25 cellular contexts compared by ENCODE assay signal in genomic region chr19:2683430-2683995, GRCh38. TPM values are rescaled to one million over a fixed set of nuclear protein-coding genes. Genes with fewer than 3 reads are reported as not detected.
DNase-seq lines count a peak whose midpoint lies in the region; ATAC-seq and TF ChIP-seq lines count a peak whose summit lies in the region.
"Had no signal": no experiment of that assay in that cellular context is flagged by ENCODE, and none has a peak within 500 bp of the region (broad histone marks: within the 10 kb centered on the region; RNA-seq: fewer than 3 reads in every experiment).

No MANE protein-coding gene starts in this region.

- no peak overlapping the region for H2BK5ac ChIP-seq in neuronal stem cell (ENCODE audit: low read length)

- H3K9ac ChIP-seq in neuronal stem cell (ENCODE audit: low read depth, low read length, poor library complexity) = peak overlapping the region; percentile 44

- no peak overlapping the region for H3K18ac ChIP-seq in neuronal stem cell (ENCODE audit: low read length)

- H2BK12ac ChIP-seq in neuronal stem cell (ENCODE audit: low read length) = no peak overlapping the region

- no peak for ATAC-seq in GM21381 (IDR thresholded peaks at IDR 0.05; ENCODE audit: unreplicated experiment)
- ATAC-seq: GM23338, HCT116, PC-3 had no signal

- WGBS in neuronal stem cell (ENCODE audit: extremely low coverage in 2 of 2, insufficient read length in 2 of 2, insufficient replicate concordance in 1 of 2), 2 donors = no CpG with 5 or more reads among the region's 19 CpGs

- no peak overlapping the region for H3K23ac ChIP-seq in neuronal stem cell (ENCODE audit: low read depth, low read length, poor library complexity)

- H3K27me3 ChIP-seq in neuronal stem cell (ENCODE audit: control insufficient read depth in 3 of 3, insufficient read depth in 3 of 3, low read depth in 1 of 3, low read length in 3 of 3) = no peaks in the 10 kb centered on the region

- DNase-seq in DMS79 treated with DMSO at 0.1 percent for 48 hours (lab: John Stamatoyannopoulos, UW) = peak; percentile 10
- no peak for DNase-seq in DMS79 (lab: John Stamatoyannopoulos, UW)
- DNase-seq in epithelial cell of esophagus (ENCODE audit: low read depth) = peak; percentile 27
- no peak for DNase-seq in neuronal stem cell (ENCODE audit: low spot score)
- DNase-seq in substantia nigra (lab: John Stamatoyannopoulos, UW) = no peak
- no peak for DNase-seq in C1 segment of cervical spinal cord (lab: John Stamatoyannopoulos, UW)
- DNase-seq in NCI-H526 (lab: John Stamatoyannopoulos, UW) = no peak
- DNase-seq: ACHN; Calu3; CD8-positive, alpha-beta memory T cell; DMS153; EL; IMR-90; MV-4-11; NCI-H1694 treated with DMSO at 0.1 percent for 48 hours; NCI-H2081 treated with DMSO at 0.1 percent for 48 hours; NCI-H446; NCI-H526 treated with DMSO at 0.1 percent for 48 hours; PC-3; SHP77 had no signal

- H3K27ac ChIP-seq in neuronal stem cell (replicated peaks; ENCODE audit: low read length) = no peak overlapping the region
- peak overlapping the region; percentile 31 for H3K27ac ChIP-seq in substantia nigra (ENCODE audit: low read depth, low read length, poor library complexity, severe bottlenecking)
- H3K27ac ChIP-seq: 22Rv1, C4-2B had no signal

- peak overlapping the region; percentile 21 for H3K14ac ChIP-seq in neuronal stem cell (ENCODE audit: low read length)

- no peaks in the 10 kb centered on the region for H3K36me3 ChIP-seq in neuronal stem cell (replicated peaks in 1 of 2; ENCODE audit: control insufficient read depth in 2 of 2, insufficient read depth in 2 of 2, low read length in 2 of 2)

- peaks cover 1% of the 10 kb centered on the region for H3K79me1 ChIP-seq in neuronal stem cell (ENCODE audit: low read depth, low read length)

- H3K9me3 ChIP-seq in neuronal stem cell (replicated peaks in 1 of 2; ENCODE audit: control insufficient read depth in 2 of 2, insufficient read depth in 1 of 2, low read depth in 1 of 2, low read length in 2 of 2) = peaks cover 0 to 3% of the 10 kb centered on the region in 2 donors

- H2AFZ ChIP-seq in neuronal stem cell (ENCODE audit: low read length) = no peak overlapping the region
- H2AFZ ChIP-seq: GM23338 had no signal

- no peak overlapping the region for H2BK120ac ChIP-seq in neuronal stem cell (ENCODE audit: low read depth, low read length)

- no peak overlapping the region for H3K4me2 ChIP-seq in neuronal stem cell (ENCODE audit: insufficient read depth, low read length, poor library complexity, severe bottlenecking)
- H3K4me2 ChIP-seq: GM23338 had no signal

- H3K4me3 ChIP-seq in epithelial cell of esophagus (ENCODE audit: low read length) (no peak overlapping the region), neuronal stem cell (ENCODE audit: low read length in 2 of 2) (no peak overlapping the region)
- H3K4me3 ChIP-seq: GM23338 had no signal

- H4K91ac ChIP-seq in neuronal stem cell (ENCODE audit: low read depth, low read length, poor library complexity) = no peak overlapping the region

- no peak for TF ChIP-seq CTCF in epithelial cell of esophagus (IDR thresholded peaks at IDR 0.05; ENCODE audit: insufficient read depth, low read depth, low read length, missing control alignments)

- no peak overlapping the region for H2BK15ac ChIP-seq in neuronal stem cell (ENCODE audit: low read length)

- H3K4me1 ChIP-seq in neuronal stem cell (ENCODE audit: control insufficient read depth in 2 of 2, insufficient read depth in 1 of 2, low read depth in 1 of 2, low read length in 2 of 2) = no peaks in the 10 kb centered on the region

- no peak overlapping the region for H2AK5ac ChIP-seq in neuronal stem cell (ENCODE audit: low read depth, low read length)

- H4K8ac ChIP-seq in neuronal stem cell (ENCODE audit: low read depth, low read length) = no peak overlapping the region

- no peak overlapping the region for H3K4ac ChIP-seq in neuronal stem cell (ENCODE audit: low read length)

RNA-seq across cellular contexts. Expression of gene GNG7, which starts 19.0 kb away (rescaled TPM):
- polyA plus RNA-seq in neuronal stem cell (2013, experiment 1 of 2) = 7.9 TPM
- polyA plus RNA-seq in neuronal stem cell (2013, experiment 2 of 2) = 8.1 TPM

RNA-seq across cellular contexts. Expression of gene DIRAS1, which starts 37.7 kb away (rescaled TPM):
- 3.1 TPM for polyA plus RNA-seq in neuronal stem cell (2013, experiment 1 of 2)
- polyA plus RNA-seq in neuronal stem cell (2013, experiment 2 of 2) = 3.5 TPM
- polyA plus RNA-seq: CD8-positive, alpha-beta memory T cell had no signal

RNA-seq across cellular contexts. Expression of gene SLC39A3, which starts 56.3 kb away (rescaled TPM):
- polyA plus RNA-seq in neuronal stem cell (2013, experiment 1 of 2) = 19.0 TPM
- 19.4 TPM for polyA plus RNA-seq in neuronal stem cell (2013, experiment 2 of 2)

Comparison
In these comparisons a context has a peak if more than half of its experiments do, and no peak if none do; other contexts are left out.
1. DNase-seq: peak in DMS79 treated with DMSO at 0.1 percent for 48 hours (single experiment) and epithelial cell of esophagus (single experiment); none in DMS79 (single experiment), neuronal stem cell (single experiment), substantia nigra (0 of 49), C1 segment of cervical spinal cord (0 of 14) and NCI-H526 (0 of 2).